In genomic region chr2:197704434-197705142, GRCh38 we compare ENCODE assay signal across 8 cellular contexts. TPM values are rescaled to one million over a fixed set of nuclear protein-coding genes. Genes with fewer than 3 reads are reported as not detected.
DNase-seq lines count a peak whose midpoint lies in the region; ATAC-seq, FAIRE-seq and TF ChIP-seq lines count a peak whose summit lies in the region.

No MANE protein-coding gene starts in this region.

- intact Hi-C loops in CD4-positive, alpha-beta T cell (cut with DNase I, micrococcal nuclease), result loop anchor here in 1 of 2 experiments (5.0 to 10.0 kb wide), 9 partner anchors 73 to 1760 kb away; partner anchors contain the start of genes C2orf66, CCDC150, HSPD1 and MOB4
- intact Hi-C loops in HepG2 (cut with micrococcal nuclease; ENCODE audit: unreplicated experiment) (loop anchor here (1.0 to 10.0 kb wide), 4 partner anchors 188 to 310 kb away; partner anchors contain the start of genes COQ10B, MOB4 and SF3B1), tibial artery (cut with DNase I; ENCODE audit: low total_unique reads) (loop anchor here (2.0 to 10.0 kb wide), 4 partner anchors 186 to 420 kb away; partner anchors contain the start of genes COQ10B and SF3B1)

- WGBS in HepG2 (ENCODE audit: low lambda C conversion rate), result under 1% methylated on average over 6 of the region's 6 CpGs

- H3K4me3 ChIP-seq in HepG2 (replicated peaks in 1 of 3; ENCODE audit: insufficient read depth in 1 of 3, low read depth in 2 of 3, low read length in 3 of 3) (peak overlapping the region; percentile 60 to 86 (median 85)), tibial artery (peak overlapping the region; percentile 89)

- peaks cover 36% of the 10 kb centered on the region for H3K79me2 ChIP-seq in HepG2 (ENCODE audit: insufficient read depth, low read length)

- peak; percentile 45 for ATAC-seq in CD4-positive, alpha-beta T cell (ENCODE audit: poor library complexity)
- ATAC-seq in GM21381 (IDR thresholded peaks at IDR 0.05; ENCODE audit: unreplicated experiment) (peak; percentile 35), HG03571 (IDR thresholded peaks at IDR 0.05; ENCODE audit: unreplicated experiment) (peak; percentile 23), HepG2 (peak; percentile 15)

- no peak for TF ChIP-seq POLR2A in HepG2 (IDR thresholded peaks at IDR 0.05; ENCODE audit: insufficient read depth in 1 of 2, low read depth in 2 of 2, low read length in 2 of 2)

- H3K4me3 Mint-ChIP-seq in CD4-positive, alpha-beta T cell, result peak overlapping the region; percentile 86
- peak overlapping the region; percentile 82 to 89 (median 85) for H3K4me3 Mint-ChIP-seq in brain

- TF ChIP-seq CTCF in CD4-positive, alpha-beta T cell (IDR thresholded peaks at IDR 0.05), result no peak
- TF ChIP-seq CTCF in brain (conservative IDR thresholded peaks at IDR 0.05) (no peak), HepG2 (CRISPR knock-in tag; IDR thresholded peaks at IDR 0.05) (no peak), tibial artery (IDR thresholded peaks at IDR 0.05) (no peak), D721Med (IDR thresholded peaks at IDR 0.05; ENCODE audit: insufficient read depth, missing control alignments) (no peak)

- FAIRE-seq in HepG2 (lab: Jason Lieb, UNC), result no peak
- FAIRE-seq in D721Med (lab: Jason Lieb, UNC), result no peak

- H3K27me3 Mint-ChIP-seq in CD4-positive, alpha-beta T cell, result no peaks in the 10 kb centered on the region
- H3K27me3 Mint-ChIP-seq in brain, result peaks cover 7% of the 10 kb centered on the region

- peak overlapping the region; percentile 92 for H3K4me2 ChIP-seq in HepG2 (ENCODE audit: low read depth, low read length)

- no peaks in the 10 kb centered on the region for H3K9me3 Mint-ChIP-seq in CD4-positive, alpha-beta T cell
- H3K9me3 Mint-ChIP-seq in brain, result peaks cover 0 to 4% (median under 1%) of the 10 kb centered on the region in 5 experiments

- H3K9ac ChIP-seq in HepG2 (ENCODE audit: insufficient read depth, low read depth, low read length), result peak overlapping the region; percentile 73

- H3K4me1 ChIP-seq in HepG2 (ENCODE audit: insufficient read depth, low read length) (peaks cover 30% of the 10 kb centered on the region), tibial artery (peaks cover 0 to 42% (median 25%) of the 10 kb centered on the region in 4 donors)

- CTCF ChIA-PET in CD4-positive, alpha-beta T cell (lab: Charles Lee), result interaction anchor here (0.6 to 0.9 kb wide), 3 partner anchors 11 to 620 kb away, joined by 3 read pairs; no protein-coding TSS in a partner anchor
- CTCF ChIA-PET in HepG2 (lab: Yijun Ruan, JAX; ENCODE audit: low intra/inter-chr PET ratio, low total read pairs), result interaction anchor here (1.1 kb wide), 1 partner anchor 73 kb away, joined by 3 read pairs; no protein-coding TSS in a partner anchor

- POLR2A ChIA-PET in CD4-positive, alpha-beta T cell (lab: Charles Lee), result interaction anchor here (0.8 to 2.9 kb wide), 12 partner anchors 10 to 271 kb away, joined by 3 to 26 read pairs (median 6); partner anchors contain the start of genes COQ10B, HSPD1, HSPE1 and MOB4
- POLR2A ChIA-PET in HepG2 (lab: Yijun Ruan, JAX), result interaction anchor here (0.7 to 2.9 kb wide), 9 partner anchors 31 to 270 kb away, joined by 3 to 40 read pairs (median 7); partner anchors contain the start of genes COQ10B, HSPD1, HSPE1 and MOB4

- peak overlapping the region; percentile 86 for H3K27ac ChIP-seq in CD4-positive, alpha-beta T cell (ENCODE audit: low read depth, low read length)
- H3K27ac ChIP-seq in HepG2 (ENCODE audit: extremely low read length, insufficient read depth, low read length) (peak overlapping the region; percentile 54), tibial artery (peak overlapping the region; percentile 70 to 76)

- no peak for DNase-seq in CD4-positive, alpha-beta T cell
- DNase-seq in HepG2 (ENCODE audit: low spot score), result no peak
- DNase-seq in tibial artery, result no peak
- DNase-seq in occipital lobe (lab: John Stamatoyannopoulos, UW), result no peak
- no peak for DNase-seq in D721Med (ENCODE audit: insufficient read length, low spot score)

- H3K27ac Mint-ChIP-seq in CD4-positive, alpha-beta T cell, result peak overlapping the region; percentile 90
- H3K27ac Mint-ChIP-seq in brain, result peak overlapping the region; percentile 87 to 97 (median 91)

- no peaks in the 10 kb centered on the region for H3K27me3 ChIP-seq in CD4-positive, alpha-beta T cell (ENCODE audit: control insufficient read depth, insufficient read depth, low read length)
- H3K27me3 ChIP-seq in HepG2 (ENCODE audit: control insufficient read depth in 1 of 2, insufficient read depth in 2 of 2, low read length in 2 of 2) (no peaks in the 10 kb centered on the region; a peak in 1 of 5 replicates), tibial artery (no peaks in the 10 kb centered on the region)

- TSS peak; percentile 98 for BruUV-seq in HepG2 (replicated peaks; lab: Mats Ljungman, UMichigan)

- H2AFZ ChIP-seq in HepG2 (ENCODE audit: low read length), result peak overlapping the region; percentile 99

- TF ChIP-seq RAD21 in HepG2 (CRISPR knock-in tag; IDR thresholded peaks at IDR 0.05), result no peak

- no peak for TF ChIP-seq EP300 in HepG2 (IDR thresholded peaks at IDR 0.05; ENCODE audit: low read depth in 2 of 2, low read length in 2 of 2)
- no peak for TF ChIP-seq EP300 in HepG2 (CRISPR knock-in tag; IDR thresholded peaks at IDR 0.05; ENCODE audit: borderline replicate concordance)

- H3K36me3 ChIP-seq in HepG2 (replicated peaks in 1 of 2; ENCODE audit: control insufficient read depth in 1 of 2, insufficient read depth in 2 of 2, low read length in 2 of 2), result no peaks in the 10 kb centered on the region; a peak in 2 of 5 replicates
- H3K36me3 ChIP-seq in tibial artery, result no peaks in the 10 kb centered on the region

- H3K36me3 Mint-ChIP-seq in CD4-positive, alpha-beta T cell (ENCODE audit: low read depth), result peaks cover 10% of the 10 kb centered on the region
- peaks cover 3% of the 10 kb centered on the region for H3K36me3 Mint-ChIP-seq in brain

- H3K9me3 ChIP-seq in CD4-positive, alpha-beta T cell (ENCODE audit: control insufficient read depth, low read length), result no peaks in the 10 kb centered on the region
- no peaks in the 10 kb centered on the region for H3K9me3 ChIP-seq in HepG2 (ENCODE audit: low read length)
- H3K9me3 ChIP-seq in tibial artery, result no peaks in the 10 kb centered on the region

- H3K4me1 Mint-ChIP-seq in CD4-positive, alpha-beta T cell (ENCODE audit: low read depth), result peaks cover 43% of the 10 kb centered on the region
- H3K4me1 Mint-ChIP-seq in brain, result peaks cover 37% of the 10 kb centered on the region

- in situ Hi-C loops in HepG2 (cut with HindIII; ENCODE audit: extremely low pct_ligation_motif_present, low pct_unique_long_range_greater_than_20kb), result loop anchor here (5.0 to 10.0 kb wide), 2 partner anchors 73 to 190 kb away; partner anchors contain the start of gene MOB4

- H4K20me1 ChIP-seq in HepG2 (ENCODE audit: insufficient read depth, low read length), result peaks cover 22% of the 10 kb centered on the region

RNA-seq across cellular contexts. Expression of gene MARS2, which starts 0.6 kb away (rescaled TPM):
- 1 to 10 TPM; 7.2 to 7.8 TPM for total RNA-seq in CD4-positive, alpha-beta T cell
- 2.4 TPM for polyA plus RNA-seq in brain (ENCODE audit: insufficient read depth, low read depth, low replicate concordance)
- total RNA-seq in HepG2 (2016; rRNA removed; fragmentation: Illumina TruSeq; extraction: Trizol), result 16.2 and 19.5 TPM in 2 replicates
- total RNA-seq in HepG2 (2016; cell fraction: cytosol; rRNA removed; fragmentation: Illumina TruSeq; extraction: Trizol; ENCODE audit: low read depth), result 1.6 TPM in 2 replicates
- 16.1 and 18.2 TPM in 2 replicates for total RNA-seq in HepG2 (2016; cell fraction: insoluble cytoplasmic fraction; rRNA removed; fragmentation: Illumina TruSeq; extraction: Trizol)
- total RNA-seq in HepG2 (2016; cell fraction: membrane; rRNA removed; fragmentation: Illumina TruSeq; extraction: Trizol), result 5.7 and 6.3 TPM in 2 replicates
- 13.7 and 13.8 TPM in 2 replicates for total RNA-seq in HepG2 (2016; cell fraction: nucleus; rRNA removed; fragmentation: Illumina TruSeq; extraction: Trizol)
- 6.9 and 7.7 TPM in 2 replicates for polyA plus RNA-seq in HepG2 (2011; rRNA removed)
- polyA plus RNA-seq in HepG2 (2011; cell fraction: cytosol; rRNA removed), result 4.5 and 5.9 TPM in 2 replicates
- 9.2 and 10.2 TPM in 2 replicates for polyA plus RNA-seq in HepG2 (2011; cell fraction: nucleus; rRNA removed)
- 8.2 and 9.2 TPM in 2 replicates for polyA plus RNA-seq in HepG2 (2012)
- polyA plus RNA-seq in HepG2 (2016; cell fraction: cytosol; fragmentation: Illumina TruSeq; extraction: Trizol; ENCODE audit: low read depth), result 0.59 and 0.63 TPM in 2 replicates
- 18.9 and 19.6 TPM in 2 replicates for polyA plus RNA-seq in HepG2 (2016; cell fraction: insoluble cytoplasmic fraction; fragmentation: Illumina TruSeq; extraction: Trizol; ENCODE audit: low read depth)
- polyA plus RNA-seq in HepG2 (2016; cell fraction: membrane; fragmentation: Illumina TruSeq; extraction: Trizol; ENCODE audit: low read depth), result 3.1 and 3.7 TPM in 2 replicates
- polyA plus RNA-seq in HepG2 (2016; cell fraction: nucleus; fragmentation: Illumina TruSeq; extraction: Trizol; ENCODE audit: insufficient read depth, low read depth), result 12.7 and 14.0 TPM in 2 replicates
- polyA minus RNA-seq in HepG2 (2011; rRNA and poly(A)+ RNA removed; ENCODE audit: low replicate concordance), result 21.5 and 21.9 TPM in 2 replicates
- polyA minus RNA-seq in HepG2 (2011; cell fraction: cytosol; rRNA and poly(A)+ RNA removed), result 8.2 and 10.2 TPM in 2 replicates
- 27.7 and 32.0 TPM in 2 replicates for polyA minus RNA-seq in HepG2 (2011; cell fraction: nucleus; rRNA and poly(A)+ RNA removed)
- 12.5 TPM for total RNA-seq in occipital lobe

RNA-seq across cellular contexts. Expression of gene RFTN2, which starts 29.2 kb away (rescaled TPM):
- not detected for total RNA-seq in CD4-positive, alpha-beta T cell
- polyA plus RNA-seq in brain (ENCODE audit: insufficient read depth, low read depth, low replicate concordance) (5.2 TPM), HepG2 (2011; rRNA removed) (not detected in 2 replicates)
- total RNA-seq in HepG2 (2016; rRNA removed; fragmentation: Illumina TruSeq; extraction: Trizol) (not detected in 2 replicates), occipital lobe (29.9 TPM)
- total RNA-seq in HepG2 (2016; cell fraction: cytosol; rRNA removed; fragmentation: Illumina TruSeq; extraction: Trizol; ENCODE audit: low read depth), result not detected in 2 replicates
- total RNA-seq in HepG2 (2016; cell fraction: insoluble cytoplasmic fraction; rRNA removed; fragmentation: Illumina TruSeq; extraction: Trizol), result not detected in 2 replicates
- not detected in 2 replicates for total RNA-seq in HepG2 (2016; cell fraction: membrane; rRNA removed; fragmentation: Illumina TruSeq; extraction: Trizol)
- not detected in 2 replicates for total RNA-seq in HepG2 (2016; cell fraction: nucleus; rRNA removed; fragmentation: Illumina TruSeq; extraction: Trizol)
- not detected in 2 replicates for polyA plus RNA-seq in HepG2 (2011; cell fraction: cytosol; rRNA removed)
- not detected in 2 replicates for polyA plus RNA-seq in HepG2 (2011; cell fraction: nucleus; rRNA removed)
- polyA plus RNA-seq in HepG2 (2012), result 0.05 and 0.08 TPM in 2 replicates
- not detected in 2 replicates for polyA plus RNA-seq in HepG2 (2016; cell fraction: cytosol; fragmentation: Illumina TruSeq; extraction: Trizol; ENCODE audit: low read depth)
- polyA plus RNA-seq in HepG2 (2016; cell fraction: insoluble cytoplasmic fraction; fragmentation: Illumina TruSeq; extraction: Trizol; ENCODE audit: low read depth), result not detected in 2 replicates
- polyA plus RNA-seq in HepG2 (2016; cell fraction: membrane; fragmentation: Illumina TruSeq; extraction: Trizol; ENCODE audit: low read depth), result not detected in 2 replicates
- polyA plus RNA-seq in HepG2 (2016; cell fraction: nucleus; fragmentation: Illumina TruSeq; extraction: Trizol; ENCODE audit: insufficient read depth, low read depth), result not detected in 2 replicates
- polyA minus RNA-seq in HepG2 (2011; rRNA and poly(A)+ RNA removed; ENCODE audit: low replicate concordance), result not detected in 2 replicates
- not detected in 2 replicates for polyA minus RNA-seq in HepG2 (2011; cell fraction: cytosol; rRNA and poly(A)+ RNA removed)
- polyA minus RNA-seq in HepG2 (2011; cell fraction: nucleus; rRNA and poly(A)+ RNA removed), result not detected in 2 replicates

Comparison
In these comparisons a context has a peak if more than half of its experiments do, and no peak if none do; other contexts are left out.
1. RNA of gene RFTN2, which starts 29.2 kb away (total RNA-seq): 29.9 TPM in occipital lobe (single experiment); not detected in CD4-positive, alpha-beta T cell and not detected in HepG2; every median in the first group is over 10 times any median in the second.
2. Peak in every context shown above with its lines, with median percentiles within 50 percentile points of each other: ATAC-seq and H3K27ac ChIP-seq.